In the genomic region with DNA sequence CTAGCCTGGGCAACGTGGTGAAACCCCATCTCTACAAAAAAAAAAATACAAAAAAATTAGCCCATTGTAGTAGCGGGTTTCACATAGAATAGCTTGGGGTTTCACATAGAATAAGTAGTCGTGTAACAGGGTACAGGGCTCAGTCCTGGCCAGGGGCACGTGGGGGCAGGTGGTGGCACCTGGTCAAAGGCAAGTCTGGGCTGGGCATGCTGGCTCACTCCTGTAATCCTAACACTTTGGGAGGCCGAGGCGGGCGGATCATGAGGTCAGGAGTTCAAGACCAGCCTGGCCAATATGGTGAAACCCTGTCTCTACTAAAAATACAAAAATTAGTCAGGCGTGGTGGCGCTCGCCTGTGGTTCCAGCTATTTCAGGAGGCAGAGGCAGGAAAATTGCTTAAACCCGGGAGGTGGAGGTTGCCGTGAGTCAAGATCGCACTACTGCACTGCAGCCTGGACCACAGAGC, we compare ENCODE assay signal across 8 cellular contexts. TPM values are rescaled to one million over a fixed set of nuclear protein-coding genes. Genes with fewer than 3 reads are reported as not detected.
DNase-seq lines count a peak whose midpoint lies in the region; ATAC-seq, FAIRE-seq and TF ChIP-seq lines count a peak whose summit lies in the region.
"Not testable (repeated sequence)": the region's sequence is repeated elsewhere in the genome, so short reads cannot be mapped to it uniquely, and the experiment has no call there.

No MANE protein-coding gene starts in this region.

- not testable (repeated sequence) for TF ChIP-seq EP300 in gastroesophageal sphincter (IDR thresholded peaks at IDR 0.05)

- H3K36me3 ChIP-seq in HUES64 (ENCODE audit: insufficient read depth, low read length); gastroesophageal sphincter; mucosa of stomach (ENCODE audit: control insufficient read depth, insufficient read depth, low read length); small intestine (ENCODE audit: control insufficient read depth in 2 of 2, insufficient read depth in 2 of 2, low read length in 2 of 2): not testable (repeated sequence)

- H3K36me3 Mint-ChIP-seq in T-helper 1 cell treated with Interleukin-12 subunit alpha and Interleukin-12 subunit beta and Interleukin-4 antibody, amounts not matched to agents 30 μg/mL and 1 μg/mL, for 36 hours (ENCODE audit: low read depth): peaks cover 10% of the 10 kb centered on the region

- peak overlapping the region; percentile 64 for H3K27ac Mint-ChIP-seq in T-helper 1 cell treated with Interleukin-12 subunit alpha and Interleukin-12 subunit beta and Interleukin-4 antibody, amounts not matched to agents 30 μg/mL and 1 μg/mL, for 36 hours

- not testable (repeated sequence) for TF ChIP-seq POLR2A in gastroesophageal sphincter (IDR thresholded peaks at IDR 0.05)

- peak overlapping the region; percentile 92 for H3K4me3 Mint-ChIP-seq in T-helper 1 cell treated with Interleukin-12 subunit alpha and Interleukin-12 subunit beta and Interleukin-4 antibody, amounts not matched to agents 30 μg/mL and 1 μg/mL, for 36 hours

- H3K27ac ChIP-seq in HUES64 (ENCODE audit: low read depth, low read length) (peak overlapping the region; percentile 39; the same call in 1 of the 2 replicates), gastroesophageal sphincter (peak overlapping the region; percentile 19 to 99 (median 95)), small intestine (ENCODE audit: low read depth in 1 of 2, low read length in 1 of 2) (peak overlapping the region; percentile 7 to 71)

- in situ Hi-C loops in astrocyte of the spinal cord (cut with HindIII; ENCODE audit: low sequenced_read_pairs): not testable (repeated sequence)

- H3K4me1 ChIP-seq in HUES64 (ENCODE audit: insufficient read depth, low read length) (peaks cover 17% of the 10 kb centered on the region), gastroesophageal sphincter (peaks cover 0 to 43% (median 22%) of the 10 kb centered on the region in 3 donors), small intestine (ENCODE audit: control insufficient read depth in 2 of 2, insufficient read depth in 1 of 2, low read depth in 1 of 2, low read length in 1 of 2) (peaks cover 0 to 11% of the 10 kb centered on the region in 2 donors)
- not testable (repeated sequence) for H3K4me1 ChIP-seq in mucosa of stomach (ENCODE audit: control insufficient read depth, insufficient read depth, low read length)

- H3K9ac ChIP-seq in HUES64 (ENCODE audit: low read depth, low read length): not testable (repeated sequence)
- peak overlapping the region; percentile 98 for H3K9ac ChIP-seq in mucosa of stomach (ENCODE audit: low read length)

- TF ChIP-seq CTCF in AG09309 (IDR thresholded peaks at IDR 0.05; ENCODE audit: control insufficient read depth, insufficient read depth, low read depth, low read length, missing control alignments); astrocyte of the spinal cord (IDR thresholded peaks at IDR 0.05; ENCODE audit: low read depth, low read length); gastroesophageal sphincter (IDR thresholded peaks at IDR 0.05): not testable (repeated sequence)

- ATAC-seq in GM19395 (IDR thresholded peaks at IDR 0.05; ENCODE audit: unreplicated experiment): peak; percentile 16
- ATAC-seq in gastroesophageal sphincter: not testable (repeated sequence)

- not testable (repeated sequence) for FAIRE-seq in small intestine (lab: Jason Lieb, UNC)

- peaks cover 27% of the 10 kb centered on the region for H3K4me1 Mint-ChIP-seq in T-helper 1 cell treated with Interleukin-12 subunit alpha and Interleukin-12 subunit beta and Interleukin-4 antibody, amounts not matched to agents 30 μg/mL and 1 μg/mL, for 36 hours (ENCODE audit: low read depth)

- not testable (repeated sequence) for H3K9me3 Mint-ChIP-seq in T-helper 1 cell treated with Interleukin-12 subunit alpha and Interleukin-12 subunit beta and Interleukin-4 antibody, amounts not matched to agents 30 μg/mL and 1 μg/mL, for 36 hours

- not testable (repeated sequence) for H3K9me3 ChIP-seq in HUES64 (ENCODE audit: insufficient read depth, low read depth, low read length); gastroesophageal sphincter; mucosa of stomach (ENCODE audit: control insufficient read depth, low read length); small intestine (ENCODE audit: control insufficient read depth, low read depth)

- H3K27me3 ChIP-seq in HUES64 (ENCODE audit: insufficient read depth, low read length); gastroesophageal sphincter; mucosa of stomach (ENCODE audit: control insufficient read depth, insufficient read depth, low read length); small intestine (ENCODE audit: control insufficient read depth in 2 of 2, insufficient read depth in 2 of 2, low read length in 2 of 2): not testable (repeated sequence)

- H3K4me3 ChIP-seq in AG09309 (ENCODE audit: control insufficient read depth, low read depth, low read length) (peak overlapping the region; percentile 90), HUES64 (ENCODE audit: low read length) (peak overlapping the region; percentile 94), astrocyte of the spinal cord (ENCODE audit: low read depth, low read length) (peak overlapping the region; percentile 89), gastroesophageal sphincter (peak overlapping the region; percentile 89 to 99)
- not testable (repeated sequence) for H3K4me3 ChIP-seq in mucosa of stomach (ENCODE audit: low read length); small intestine (ENCODE audit: low read depth in 1 of 2, low read length in 2 of 2)

- WGBS in HUES64: 86% methylated on average over 13 of the region's 13 CpGs
- WGBS in gastroesophageal sphincter (ENCODE audit: low coverage in 1 of 2), 2 donors: 61 to 63% methylated on average over 7 to 8 of the region's 13 CpGs
- 55 to 64% (median 57%) methylated on average over 11 to 13 of the region's 13 CpGs for whole genome bisulfite sequencing in small intestine, 3 donors

- H3K27me3 Mint-ChIP-seq in T-helper 1 cell treated with Interleukin-12 subunit alpha and Interleukin-12 subunit beta and Interleukin-4 antibody, amounts not matched to agents 30 μg/mL and 1 μg/mL, for 36 hours (ENCODE audit: low read depth): not testable (repeated sequence)

- not testable (repeated sequence) for DNase-seq in AG09309 (ENCODE audit: low read depth); astrocyte of the spinal cord (ENCODE audit: low read depth, low spot score); small intestine

RNA-seq across cellular contexts. Expression of a gene that starts 0.6 kb away (rescaled TPM):
- 272 TPM for polyA plus RNA-seq in HUES64 (2013, experiment 1 of 2)
- 294 TPM for polyA plus RNA-seq in HUES64 (2013, experiment 2 of 2)
- total RNA-seq in gastroesophageal sphincter: 100 to 1,000 TPM; 604 to 881 (median 718) TPM
- 100 to 1,000 TPM; 149 to 411 (median 210) TPM for polyA plus RNA-seq in small intestine

Comparison
In these comparisons a context has a peak if more than half of its experiments do, and no peak if none do; other contexts are left out.
1. H3K27ac ChIP-seq: peak in every context shown above with its lines; median percentile 95 in gastroesophageal sphincter; 39 in HUES64; 39 in small intestine.